Comparison of ENCODE assay signal across 8 cellular contexts in the genomic region with DNA sequence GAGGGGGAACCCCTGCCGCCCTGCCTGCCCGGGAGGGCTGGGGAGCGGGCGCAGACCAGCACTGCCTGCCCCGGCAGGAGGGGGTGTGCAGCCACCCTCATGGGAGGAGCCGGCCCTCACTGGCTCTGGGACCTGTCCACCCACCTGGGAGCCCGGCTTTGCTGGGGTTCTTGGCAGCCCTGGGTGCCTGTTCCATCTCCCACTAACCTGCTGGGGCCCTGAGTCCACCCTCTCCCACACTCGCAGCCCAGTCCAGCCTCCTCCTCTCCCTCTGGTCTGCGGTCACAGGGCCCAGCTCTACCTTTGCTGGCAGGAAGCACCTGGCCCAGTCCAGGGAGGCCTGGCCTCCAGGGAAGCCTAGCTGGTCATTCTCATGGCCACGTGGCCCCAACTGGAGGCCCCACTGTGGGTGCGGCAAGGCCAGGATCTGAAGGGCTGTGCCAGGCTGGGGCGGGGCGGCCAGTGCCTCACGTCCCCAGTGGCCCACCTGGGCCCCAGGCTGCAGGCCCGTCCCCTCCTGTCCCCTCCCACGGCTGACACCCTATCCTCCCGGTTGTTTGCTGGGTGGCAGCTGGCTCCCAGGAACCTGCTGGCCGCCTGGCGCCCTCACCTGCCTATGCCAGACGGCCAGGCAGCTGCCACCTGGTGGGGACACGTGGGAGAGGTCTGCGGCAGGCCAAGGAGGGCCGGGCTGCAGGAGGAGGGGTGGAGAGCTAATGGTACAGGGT. TPM values are rescaled to one million over a fixed set of nuclear protein-coding genes. Genes with fewer than 3 reads are reported as not detected.
A peak's percentile ranks its signal among the peaks of the same experiment; 100 is the strongest.
DNase-seq lines count a peak whose midpoint lies in the region; ATAC-seq and TF ChIP-seq lines count a peak whose summit lies in the region.

Gene TMEM184A (minus strand): TSS at position 393 of the 728 bp plus-strand sequence. CDS start 721 bp downstream, outside the sequence.

- intact Hi-C loops in heart right ventricle (cut with DNase I) = loop anchor here in 9 of 10 donors (5.0 to 10.0 kb wide), 3 partner anchors 49 to 54 kb away; partner anchors contain the start of gene INTS1 (in 2 of the 9)

- H3K9me3 ChIP-seq in heart right ventricle = no peaks in the 10 kb centered on the region
- H3K9me3 ChIP-seq in smooth muscle cell (replicated peaks; ENCODE audit: low read depth) = no peaks in the 10 kb centered on the region

- H3K36me3 ChIP-seq in heart right ventricle (no peaks in the 10 kb centered on the region), smooth muscle cell (ENCODE audit: low read depth) (no peaks in the 10 kb centered on the region)

- H3F3A ChIP-seq in smooth muscle cell (ENCODE audit: low read depth) = no peaks in the 10 kb centered on the region

- H3K4me3 ChIP-seq in heart right ventricle = no peak within 1 kb of the TSS
- H3K4me3 ChIP-seq in smooth muscle cell = peak within 1 kb of the TSS; percentile 18

- H3K9me3 Mint-ChIP-seq in activated T-cell treated with anti-CD3 and anti-CD28 coated beads, Interleukin-2, amount 50 U/mL, for 4 hours = no peaks in the 10 kb centered on the region

- no peak within 1 kb of the TSS for H2AFZ ChIP-seq in smooth muscle cell (ENCODE audit: low read depth)

- peak; percentile 87 for DNase-seq in 8988T
- DNase-seq in NCI-H226 = peak; percentile 74
- peak; percentile 44 for DNase-seq in activated T-cell treated with anti-CD3 and anti-CD28 coated beads, Interleukin-2, amount 50 U/mL, for 4 hours
- peak in 1 of 2 donors; percentile 47 for DNase-seq in heart right ventricle
- no peak for DNase-seq in smooth muscle cell (lab: John Stamatoyannopoulos, UW; ENCODE audit: unreplicated experiment)
- no peak for DNase-seq in Kasumi-1 (lab: John Stamatoyannopoulos, UW)

- H3K27me3 Mint-ChIP-seq in activated T-cell treated with anti-CD3 and anti-CD28 coated beads, Interleukin-2, amount 50 U/mL, for 4 hours (ENCODE audit: low read depth) = no peaks in the 10 kb centered on the region

- H3K79me2 ChIP-seq in smooth muscle cell (ENCODE audit: low read depth) = no peaks in the 10 kb centered on the region

- no peaks in the 10 kb centered on the region for H3K27me3 ChIP-seq in heart right ventricle
- no peaks in the 10 kb centered on the region for H3K27me3 ChIP-seq in smooth muscle cell (ENCODE audit: low read depth)

- no peak within 1 kb of the TSS for H3K27ac ChIP-seq in heart right ventricle
- H3K27ac ChIP-seq in smooth muscle cell (ENCODE audit: low read depth) = peak within 1 kb of the TSS; percentile 38

- H3K4me3 Mint-ChIP-seq in activated T-cell treated with anti-CD3 and anti-CD28 coated beads, Interleukin-2, amount 50 U/mL, for 4 hours = no peak within 1 kb of the TSS

- peak; percentile 44 for ATAC-seq in GM19324 (IDR thresholded peaks at IDR 0.05; ENCODE audit: low FRiP score, unreplicated experiment)
- peak; percentile 65 to 66 for ATAC-seq in activated T-cell treated with anti-CD3 and anti-CD28 coated beads, Interleukin-2, amount 50 U/mL, for 4 hours
- ATAC-seq in heart right ventricle = peak in 7 of 8 donors; percentile 14 to 61 (median 36)
- no peak for ATAC-seq in HG02678 (IDR thresholded peaks at IDR 0.05; ENCODE audit: unreplicated experiment)

- no peaks in the 10 kb centered on the region for H3K4me1 Mint-ChIP-seq in activated T-cell treated with anti-CD3 and anti-CD28 coated beads, Interleukin-2, amount 50 U/mL, for 4 hours (ENCODE audit: low read depth)

- TF ChIP-seq CTCF in heart right ventricle (IDR thresholded peaks at IDR 0.05) (peak in 7 of 9 donors; percentile 42 to 59 (median 49)), smooth muscle cell (IDR thresholded peaks at IDR 0.05; ENCODE audit: borderline replicate concordance, insufficient read depth, poor library complexity, severe bottlenecking) (peak; percentile 33)

- H3K9ac ChIP-seq in smooth muscle cell (ENCODE audit: low read depth) = no peak within 1 kb of the TSS

- peaks cover 8 to 26% (median 19%) of the 10 kb centered on the region in 9 donors for H3K4me1 ChIP-seq in heart right ventricle
- no peaks in the 10 kb centered on the region for H3K4me1 ChIP-seq in smooth muscle cell (ENCODE audit: low read depth)

- H4K20me1 ChIP-seq in smooth muscle cell (ENCODE audit: low read depth) = no peaks in the 10 kb centered on the region

- 52 to 57% methylated on average over 23 of the region's 23 CpGs for WGBS in heart right ventricle, 2 donors
- 66% methylated on average over 19 of the region's 23 CpGs for WGBS in smooth muscle cell (ENCODE audit: low lambda C conversion rate)

- H3K36me3 Mint-ChIP-seq in activated T-cell treated with anti-CD3 and anti-CD28 coated beads, Interleukin-2, amount 50 U/mL, for 4 hours (ENCODE audit: insufficient read depth) = no peaks in the 10 kb centered on the region

- H3K4me2 ChIP-seq in smooth muscle cell = peak within 1 kb of the TSS; percentile 62

RNA-seq across cellular contexts. Expression of gene TMEM184A, which starts in this region (rescaled TPM):
- under 1 TPM; 0.11 to 0.19 (median 0.15) TPM for total RNA-seq in activated T-cell treated with anti-CD3 and anti-CD28 coated beads, Interleukin-2, amount 50 U/mL, for 4 hours
- total RNA-seq in heart right ventricle (under 1 TPM; 0.09 to 0.85 (median 0.51) TPM), smooth muscle cell (4.8 and 6.6 TPM in 2 replicates)
- polyA plus RNA-seq in heart right ventricle (1 to 10 TPM in 1 of 2 donors, under 1 TPM in 1; 0.45 to 1.2 TPM), smooth muscle cell (1.6 and 4.5 TPM in 2 replicates)

Comparison
In these comparisons a context has a peak if more than half of its experiments do, and no peak if none do; other contexts are left out.
1. Peak in DNase-seq and ATAC-seq in activated T-cell treated with anti-CD3 and anti-CD28 coated beads, Interleukin-2, amount 50 U/mL, for 4 hours; RNA of the gene not detected or under 1 TPM.
2. DNase-seq: peak in 8988T (single experiment) and NCI-H226 (single experiment); none in smooth muscle cell (single experiment) and Kasumi-1 (0 of 2).